In the genomic region with DNA sequence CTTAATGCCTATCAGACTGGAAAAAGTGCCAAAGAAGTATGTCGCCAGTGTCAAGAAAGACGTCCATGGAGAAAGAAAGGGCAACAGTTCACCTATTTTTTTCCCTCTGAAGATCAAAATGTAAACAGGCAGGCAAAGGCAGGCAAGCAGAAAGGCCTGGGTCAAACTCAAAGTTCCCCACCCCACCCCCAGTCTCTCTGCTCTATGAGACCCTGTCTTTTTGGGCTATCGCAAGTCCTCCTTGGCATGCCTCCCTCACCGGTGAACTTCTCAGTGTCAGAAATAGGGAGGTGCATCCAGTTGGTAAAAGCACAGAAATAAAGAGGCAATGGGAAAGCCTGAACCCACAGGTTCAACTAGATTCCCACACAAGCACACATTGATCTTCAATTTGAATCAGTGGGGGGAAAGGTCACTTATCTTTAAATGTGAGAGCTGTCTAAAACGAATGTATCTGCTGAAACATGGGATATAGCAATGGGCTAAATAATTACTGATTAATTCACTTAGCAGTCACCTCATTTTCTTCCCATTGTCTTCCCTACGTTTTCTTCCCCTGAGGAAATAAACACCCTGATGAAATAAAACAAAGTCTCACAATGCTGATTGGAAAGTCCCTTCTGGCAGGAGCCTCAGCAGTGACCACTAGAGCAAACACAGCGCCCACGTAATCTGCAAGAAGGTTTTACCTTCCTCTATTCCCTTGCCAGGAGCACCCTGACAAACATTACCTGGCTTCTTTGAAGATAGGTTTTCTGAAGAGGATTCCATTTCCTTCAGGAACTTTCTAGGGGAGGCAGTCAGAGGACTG, we compare ENCODE assay signal across 17 cellular contexts. TPM values are rescaled to one million over a fixed set of nuclear protein-coding genes. Genes with fewer than 3 reads are reported as not detected.
DNase-seq lines count a peak whose midpoint lies in the region; TF ChIP-seq lines count a peak whose summit lies in the region.
"Had no signal": no experiment of that assay in that cellular context is flagged by ENCODE, and none has a peak within 500 bp of the region (broad histone marks: within the 10 kb centered on the region; RNA-seq: fewer than 3 reads in every experiment).

No MANE protein-coding gene starts in this region.

- no peaks in the 10 kb centered on the region for H3F3A ChIP-seq in smooth muscle cell (ENCODE audit: low read depth)

- no peaks in the 10 kb centered on the region for H3K9me3 Mint-ChIP-seq in activated naive CD4-positive, alpha-beta T cell treated with anti-CD3 and anti-CD28 coated beads, Interleukin-2, amount 50 U/mL, for 24 hours
- no peaks in the 10 kb centered on the region for H3K9me3 Mint-ChIP-seq in activated naive CD4-positive, alpha-beta T cell treated with anti-CD3 and anti-CD28 coated beads, Interleukin-2, amount 10 ng/mL, durations not matched to agents 7 days and 5 days
- no peaks in the 10 kb centered on the region for H3K9me3 Mint-ChIP-seq in immature natural killer cell
- H3K9me3 Mint-ChIP-seq: T-cell had no signal

- H3K36me3 ChIP-seq in SJSA1 = 0 out of 2 replicates have a peak, but pooled peaks cover 3% of the 10 kb centered on the region
- H3K36me3 ChIP-seq in tibial nerve = no peaks in the 10 kb centered on the region
- H3K36me3 ChIP-seq in transverse colon = no peaks in the 10 kb centered on the region
- H3K36me3 ChIP-seq in uterus = no peaks in the 10 kb centered on the region
- H3K36me3 ChIP-seq in smooth muscle cell (ENCODE audit: low read depth) = no peaks in the 10 kb centered on the region
- H3K36me3 ChIP-seq: esophagus muscularis mucosa, heart left ventricle, upper lobe of right lung had no signal

- H3K36me3 Mint-ChIP-seq in activated naive CD4-positive, alpha-beta T cell treated with anti-CD3 and anti-CD28 coated beads, Interleukin-2, amount 50 U/mL, for 24 hours = peaks cover 10% of the 10 kb centered on the region
- peaks cover 2% of the 10 kb centered on the region for H3K36me3 Mint-ChIP-seq in activated naive CD4-positive, alpha-beta T cell treated with anti-CD3 and anti-CD28 coated beads, Interleukin-2, amount 10 ng/mL, durations not matched to agents 7 days and 5 days
- H3K36me3 Mint-ChIP-seq in immature natural killer cell = peaks cover 0 to 9% (median 3%) of the 10 kb centered on the region in 3 donors

- in situ Hi-C loops in transverse colon (cut with MboI; ENCODE audit: low pct_ligation_motif_present in 1 of 4, low pct_unique_long_range_greater_than_20kb in 1 of 4, low sequenced_read_pairs in 3 of 4) = no loop called here

- H3K4me3 ChIP-seq in SJSA1 (no peak overlapping the region), tibial nerve (no peak overlapping the region), transverse colon (no peak overlapping the region), uterus (no peak overlapping the region), smooth muscle cell (no peak overlapping the region)
- H3K4me3 ChIP-seq: A549, esophagus muscularis mucosa, heart left ventricle, upper lobe of right lung had no signal

- intact Hi-C loops in transverse colon (cut with DNase I; ENCODE audit: low total_unique reads) (no loop called here), uterus (cut with DNase I; ENCODE audit: low total_unique reads) (no loop called here)

- TF ChIP-seq POLR2A in tibial nerve (IDR thresholded peaks at IDR 0.05) (no peak), transverse colon (IDR thresholded peaks at IDR 0.05) (no peak), uterus (IDR thresholded peaks at IDR 0.05) (no peak)

- peaks cover 26% of the 10 kb centered on the region for H3K79me2 ChIP-seq in smooth muscle cell (ENCODE audit: low read depth)

- 64 to 74% methylated on average over 8 of the region's 8 CpGs for WGBS in tibial nerve, 2 donors
- WGBS in transverse colon (ENCODE audit: low coverage in 1 of 2), 2 donors = 73 to 74% methylated on average over 6 to 8 of the region's 8 CpGs
- WGBS in smooth muscle cell (ENCODE audit: low lambda C conversion rate) = 88% methylated on average over 8 of the region's 8 CpGs

- TF ChIP-seq EP300 in tibial nerve (IDR thresholded peaks at IDR 0.05) (no peak), transverse colon (IDR thresholded peaks at IDR 0.05; ENCODE audit: low read depth) (no peak)

- H3K4me2 ChIP-seq in smooth muscle cell = no peak overlapping the region
- H3K4me2 ChIP-seq: A549 had no signal

- H3K9ac ChIP-seq in smooth muscle cell (ENCODE audit: low read depth) = no peak overlapping the region

- CTCF ChIA-PET in activated naive CD4-positive, alpha-beta T cell treated with anti-CD3 and anti-CD28 coated beads, Interleukin-2, amount 10 ng/mL, durations not matched to agents 7 days and 5 days (lab: Charles Lee) = no interaction called here

- H2AFZ ChIP-seq in smooth muscle cell (ENCODE audit: low read depth) = no peak overlapping the region

- peak overlapping the region; percentile 91 for H3K27ac Mint-ChIP-seq in activated naive CD4-positive, alpha-beta T cell treated with anti-CD3 and anti-CD28 coated beads, Interleukin-2, amount 50 U/mL, for 24 hours
- no peak overlapping the region for H3K27ac Mint-ChIP-seq in activated naive CD4-positive, alpha-beta T cell treated with anti-CD3 and anti-CD28 coated beads, Interleukin-2, amount 10 ng/mL, durations not matched to agents 7 days and 5 days
- H3K27ac Mint-ChIP-seq in immature natural killer cell = peak overlapping the region; percentile 84 to 96 (median 88)

- TF ChIP-seq CTCF in tibial nerve (IDR thresholded peaks at IDR 0.05) (no peak), transverse colon (IDR thresholded peaks at IDR 0.05) (no peak), uterus (IDR thresholded peaks at IDR 0.05) (no peak), smooth muscle cell (IDR thresholded peaks at IDR 0.05; ENCODE audit: borderline replicate concordance, insufficient read depth, poor library complexity, severe bottlenecking) (no peak)

- H3K27me3 ChIP-seq in SJSA1 (replicated peaks) (no peaks in the 10 kb centered on the region), tibial nerve (no peaks in the 10 kb centered on the region), transverse colon (no peaks in the 10 kb centered on the region), uterus (no peaks in the 10 kb centered on the region), smooth muscle cell (ENCODE audit: low read depth) (no peaks in the 10 kb centered on the region)
- H3K27me3 ChIP-seq: esophagus muscularis mucosa, heart left ventricle, upper lobe of right lung had no signal

- no peaks in the 10 kb centered on the region for H3K27me3 Mint-ChIP-seq in activated naive CD4-positive, alpha-beta T cell treated with anti-CD3 and anti-CD28 coated beads, Interleukin-2, amount 50 U/mL, for 24 hours
- no peaks in the 10 kb centered on the region for H3K27me3 Mint-ChIP-seq in activated naive CD4-positive, alpha-beta T cell treated with anti-CD3 and anti-CD28 coated beads, Interleukin-2, amount 10 ng/mL, durations not matched to agents 7 days and 5 days
- peaks cover 0 to 2% (median 2%) of the 10 kb centered on the region in 3 donors for H3K27me3 Mint-ChIP-seq in immature natural killer cell (ENCODE audit: low read depth in 3 of 3)
- H3K27me3 Mint-ChIP-seq: T-cell had no signal

- no peak for DNase-seq in activated naive CD4-positive, alpha-beta T cell treated with anti-CD3 and anti-CD28 coated beads, Interleukin-2, amount 10 ng/mL, durations not matched to agents 7 days and 5 days
- peak in 1 of 2 experiments; percentile 42 for DNase-seq in SJSA1 (ENCODE audit: low read depth in 1 of 2, low spot score in 2 of 2)
- DNase-seq in immature natural killer cell = no peak
- DNase-seq in tibial nerve (ENCODE audit: low spot score in 2 of 2) = no peak
- DNase-seq in transverse colon = no peak
- no peak for DNase-seq in uterus
- no peak for DNase-seq in smooth muscle cell (lab: John Stamatoyannopoulos, UW; ENCODE audit: unreplicated experiment)
- DNase-seq: activated CD8-positive, alpha-beta memory T cell treated with anti-CD3 and anti-CD28 coated beads, Interleukin-2, amount 50 U/mL, for 4 hours; heart left ventricle; left cardiac atrium; NCI-H187; NCI-H524 treated with DMSO at 0.1 percent for 48 hours; T-cell; upper lobe of right lung had no signal

- peak overlapping the region; percentile 37 for H3K27ac ChIP-seq in SJSA1
- H3K27ac ChIP-seq in tibial nerve = no peak overlapping the region
- H3K27ac ChIP-seq in transverse colon = no peak overlapping the region
- no peak overlapping the region for H3K27ac ChIP-seq in uterus
- H3K27ac ChIP-seq in smooth muscle cell (ENCODE audit: low read depth) = no peak overlapping the region
- H3K27ac ChIP-seq: esophagus muscularis mucosa, heart left ventricle, upper lobe of right lung had no signal

- peaks cover 34% of the 10 kb centered on the region for H4K20me1 ChIP-seq in smooth muscle cell (ENCODE audit: low read depth)

- peak overlapping the region; percentile 3 for H3K4me3 Mint-ChIP-seq in activated naive CD4-positive, alpha-beta T cell treated with anti-CD3 and anti-CD28 coated beads, Interleukin-2, amount 50 U/mL, for 24 hours
- H3K4me3 Mint-ChIP-seq in activated naive CD4-positive, alpha-beta T cell treated with anti-CD3 and anti-CD28 coated beads, Interleukin-2, amount 10 ng/mL, durations not matched to agents 7 days and 5 days = no peak overlapping the region
- no peak overlapping the region for H3K4me3 Mint-ChIP-seq in immature natural killer cell
- H3K4me3 Mint-ChIP-seq: T-cell had no signal

- H3K4me1 Mint-ChIP-seq in activated naive CD4-positive, alpha-beta T cell treated with anti-CD3 and anti-CD28 coated beads, Interleukin-2, amount 50 U/mL, for 24 hours = peaks cover 44% of the 10 kb centered on the region
- peaks cover 26% of the 10 kb centered on the region for H3K4me1 Mint-ChIP-seq in activated naive CD4-positive, alpha-beta T cell treated with anti-CD3 and anti-CD28 coated beads, Interleukin-2, amount 10 ng/mL, durations not matched to agents 7 days and 5 days
- peaks cover 64 to 80% of the 10 kb centered on the region in 2 donors for H3K4me1 Mint-ChIP-seq in immature natural killer cell

- H3K9me3 ChIP-seq in SJSA1 (replicated peaks) (no peaks in the 10 kb centered on the region), tibial nerve (no peaks in the 10 kb centered on the region), transverse colon (no peaks in the 10 kb centered on the region), uterus (no peaks in the 10 kb centered on the region), smooth muscle cell (replicated peaks; ENCODE audit: low read depth) (no peaks in the 10 kb centered on the region)
- H3K9me3 ChIP-seq: A549, esophagus muscularis mucosa, heart left ventricle, upper lobe of right lung had no signal

- H3K4me1 ChIP-seq in SJSA1 (replicated peaks) (peaks cover 27% of the 10 kb centered on the region), tibial nerve (peaks cover 0 to 8% (median 0%) of the 10 kb centered on the region in 4 donors), transverse colon (peaks cover 0 to 25% (median 1%) of the 10 kb centered on the region in 4 donors), uterus (no peaks in the 10 kb centered on the region), smooth muscle cell (ENCODE audit: low read depth) (peaks cover 3% of the 10 kb centered on the region)
- H3K4me1 ChIP-seq: A549, upper lobe of right lung had no signal

RNA-seq across cellular contexts. Expression of a gene that starts 31.1 kb away (rescaled TPM):
- 21.2 and 36.6 TPM in 2 replicates for total RNA-seq in SJSA1 (2014; rRNA removed; shearing (Covaris generic))
- polyA plus RNA-seq in immature natural killer cell (10 to 100 TPM; 17.7 to 40.2 (median 25.9) TPM), smooth muscle cell (14.4 and 17.4 TPM in 2 replicates)
- total RNA-seq in tibial nerve (10 to 100 TPM in 3 of 4 donors, 1 to 10 TPM in 1; 6.9 to 17.5 (median 10.7) TPM), transverse colon (10 to 100 TPM; 11.0 to 12.2 (median 11.5) TPM), uterus (10 to 100 TPM; 27.6 to 58.5 (median 34.4) TPM), smooth muscle cell (14.2 and 18.0 TPM in 2 replicates)
